ENCODE assay signal across 1 cellular context in the genomic region with DNA sequence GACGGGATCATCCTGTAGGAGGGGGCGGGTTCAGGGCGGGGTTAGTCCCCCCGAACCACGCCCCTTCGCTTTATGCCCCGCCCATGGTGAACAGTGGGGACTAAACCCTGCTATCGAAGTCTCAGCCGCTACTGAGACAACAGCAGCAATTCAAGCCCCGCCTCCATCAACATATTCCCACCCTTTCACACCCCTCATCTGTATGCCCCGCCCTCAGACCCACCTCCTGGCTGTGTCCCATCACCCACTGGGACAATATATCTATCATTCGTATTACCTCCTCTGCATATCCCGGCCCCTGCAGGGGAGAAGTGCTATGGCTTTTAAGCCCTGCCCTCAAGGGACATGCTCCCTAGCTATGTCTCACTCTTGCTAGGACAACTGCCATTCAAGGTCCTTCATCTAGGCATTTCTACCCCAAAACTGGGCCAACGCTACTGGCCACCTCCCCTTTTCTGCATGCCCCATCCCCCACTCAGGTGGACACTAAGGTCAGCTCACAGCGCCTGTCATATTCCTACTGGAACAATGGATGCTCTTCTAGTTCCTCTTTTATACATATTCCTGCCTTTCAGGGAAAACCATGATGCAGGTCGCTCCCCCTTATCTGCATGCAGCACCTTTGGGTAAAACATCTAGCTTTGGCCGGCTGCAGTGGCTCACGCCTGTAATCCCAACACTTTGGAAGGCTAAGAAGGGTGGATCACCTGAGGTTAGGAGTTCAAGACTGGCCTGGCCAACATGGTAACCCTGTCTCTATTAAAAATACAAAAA.
TF ChIP-seq lines count a peak whose summit lies in the region.

No MANE protein-coding gene starts in this region.

TF ChIP-seq in HEK293, 187 proteins besides CTCF, POLR2A, EP300 and RAD21 (continued from another document):
- TF ChIP-seq ZNF221 (tag by site-specific recombination; IDR thresholded peaks at IDR 0.05; ENCODE audit: borderline replicate concordance) (no peak), SCRT2 (tag by site-specific recombination; IDR thresholded peaks at IDR 0.05) (no peak), ZNF585B (tag by site-specific recombination; IDR thresholded peaks at IDR 0.05) (no peak), YY2 (tag by site-specific recombination; IDR thresholded peaks at IDR 0.05) (no peak), KLF16 (tag by site-specific recombination; IDR thresholded peaks at IDR 0.05) (no peak), KLF10 (tag by site-specific recombination; IDR thresholded peaks at IDR 0.05) (peak; percentile 38; the same call in 1 of the 2 replicates), ZNF155 (tag by site-specific recombination; IDR thresholded peaks at IDR 0.05) (no peak), ZNF391 (tag by site-specific recombination; IDR thresholded peaks at IDR 0.05; ENCODE audit: borderline replicate concordance, low read depth) (no peak), GLIS2 (tag by site-specific recombination; IDR thresholded peaks at IDR 0.05) (no peak), ZNF510 (tag by site-specific recombination; IDR thresholded peaks at IDR 0.05; ENCODE audit: insufficient replicate concordance) (no peak), HOXC10 (CRISPR knock-in tag; IDR thresholded peaks at IDR 0.05) (no peak), ZNF76 (tag by site-specific recombination; IDR thresholded peaks at IDR 0.05; ENCODE audit: borderline replicate concordance, low read depth) (no peak), HIC1 (tag by site-specific recombination; IDR thresholded peaks at IDR 0.05) (no peak), ZNF10 (tag by site-specific recombination; IDR thresholded peaks at IDR 0.05) (no peak), ZNF366 (tag by site-specific recombination; conservative IDR thresholded peaks at IDR 0.05) (no peak), ZFP41 (tag by site-specific recombination; IDR thresholded peaks at IDR 0.05; ENCODE audit: borderline replicate concordance) (no peak), PRDM4 (tag by site-specific recombination; IDR thresholded peaks at IDR 0.05) (no peak), ZNF146 (tag by site-specific recombination; IDR thresholded peaks at IDR 0.05) (no peak), ZNF423 (tag by site-specific recombination; IDR thresholded peaks at IDR 0.05) (0 out of 2 replicates have a peak, but pooled peaks have one; percentile 31), ZNF549 (tag by site-specific recombination; IDR thresholded peaks at IDR 0.05) (no peak), ZFP69B (tag by site-specific recombination; IDR thresholded peaks at IDR 0.05) (no peak), ZNF514 (tag by site-specific recombination; IDR thresholded peaks at IDR 0.05) (no peak), ZBTB20 (tag by site-specific recombination; IDR thresholded peaks at IDR 0.05) (peak; percentile 84), BCL6B (tag by site-specific recombination; IDR thresholded peaks at IDR 0.05) (no peak), KLF17 (tag by site-specific recombination; IDR thresholded peaks at IDR 0.05) (no peak), ZFP3 (tag by site-specific recombination; IDR thresholded peaks at IDR 0.05; ENCODE audit: low read depth) (no peak), ZNF596 (tag by site-specific recombination; IDR thresholded peaks at IDR 0.05) (no peak), SP2 (tag by site-specific recombination; IDR thresholded peaks at IDR 0.05) (peak; percentile 67), ZNF521 (tag by site-specific recombination; IDR thresholded peaks at IDR 0.05) (no peak), ZNF561 (tag by site-specific recombination; IDR thresholded peaks at IDR 0.05; ENCODE audit: borderline replicate concordance) (no peak), SP7 (tag by site-specific recombination; IDR thresholded peaks at IDR 0.05) (no peak)
